ENCODE assay signal across 5 cellular contexts in the genomic region with DNA sequence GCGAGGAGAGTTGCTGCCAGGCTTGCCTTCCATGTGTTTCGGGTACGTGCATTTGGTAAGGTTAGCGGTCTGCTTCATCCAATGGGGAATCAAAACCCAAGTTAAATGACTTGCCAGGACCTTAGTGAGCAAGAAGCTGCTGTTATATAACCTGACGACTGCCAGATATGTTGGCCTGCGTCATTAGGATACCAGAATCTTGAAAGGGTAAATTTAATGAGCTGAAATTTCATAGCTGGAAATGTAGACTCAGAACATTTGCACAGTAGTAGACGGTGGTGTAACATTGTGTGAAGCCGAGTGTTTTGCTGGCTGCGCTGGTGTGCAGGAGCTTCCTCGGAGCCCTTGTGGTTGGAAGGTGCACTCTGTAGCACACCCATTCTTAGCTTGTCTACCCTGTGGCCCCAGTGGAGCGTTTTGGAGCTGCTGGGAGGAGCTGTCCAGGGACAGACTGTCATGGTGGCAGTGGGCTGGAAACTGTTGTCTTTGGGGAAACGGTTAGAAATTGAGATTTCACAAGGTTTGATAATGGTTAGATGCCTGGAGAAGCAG.
A peak's percentile ranks its signal among the peaks of the same experiment; 100 is the strongest.
DNase-seq lines count a peak whose midpoint lies in the region; ATAC-seq, FAIRE-seq and TF ChIP-seq lines count a peak whose summit lies in the region.
"Not testable (repeated sequence)": the region's sequence is repeated elsewhere in the genome, so short reads cannot be mapped to it uniquely, and the experiment has no call there.

No MANE protein-coding gene starts in this region.

- H3K36me3 Mint-ChIP-seq in GM23338 (ENCODE audit: low read depth) = not testable (repeated sequence)

- not testable (repeated sequence) for H3F3A ChIP-seq in GM23338 (replicated peaks; ENCODE audit: low read depth); OCI-LY1 (ENCODE audit: insufficient read depth, low read length)

- not testable (repeated sequence) for H2AFZ ChIP-seq in GM23338; OCI-LY1 (ENCODE audit: low read length); K562 (ENCODE audit: low read depth, low read length)

- in situ Hi-C loops in K562 (cut with MboI) = loop anchor here (25.0 kb wide), 1 partner anchor 518 kb away; the partner anchor contains the start of gene NPIPB4

- CTCF ChIA-PET in A549 (lab: Yijun Ruan, JAX); K562 (lab: Yijun Ruan, JAX; ENCODE audit: low intra/inter-chr PET ratio): not testable (repeated sequence)

- not testable (repeated sequence) for TF ChIP-seq POLR2A in A549 (IDR thresholded peaks at IDR 0.05; ENCODE audit: low read length); K562 (conservative IDR thresholded peaks at IDR 0.05); sigmoid colon (IDR thresholded peaks at IDR 0.05)

- H3K9me2 ChIP-seq in GM23338 (ENCODE audit: insufficient read depth); OCI-LY1 (ENCODE audit: low read depth, low read length): not testable (repeated sequence)

- ATAC-seq in A549 (peak; percentile 26 to 33; a peak in 2 of 6 replicates), GM23338 (peak; percentile 29; the same call in 2 of the 3 replicates), K562 (peak; percentile 91)

- POLR2A ChIA-PET in A549 (lab: Yijun Ruan, JAX) = not testable (repeated sequence)
- POLR2A ChIA-PET in K562 (lab: Yijun Ruan, JAX) = interaction anchor here (1.2 kb wide), 1 partner anchor 175 kb away, joined by 3 read pairs; no protein-coding TSS in a partner anchor

- not testable (repeated sequence) for H3K9me3 ChIP-seq in A549; OCI-LY1 (ENCODE audit: low read length); K562 (replicated peaks; ENCODE audit: control insufficient read depth, insufficient read depth, low read depth, low read length); sigmoid colon

- peaks cover 14% of the 10 kb centered on the region for H3K4me1 Mint-ChIP-seq in GM23338

- not testable (repeated sequence) for H3K4me1 ChIP-seq in A549; GM23338 (ENCODE audit: insufficient read depth); K562 (replicated peaks in 1 of 2; ENCODE audit: control insufficient read depth in 2 of 2, insufficient read depth in 2 of 2, low read length in 2 of 2); sigmoid colon
- H3K4me1 ChIP-seq in OCI-LY1 (ENCODE audit: insufficient read depth, low read length, severe bottlenecking) = peaks cover 18% of the 10 kb centered on the region

- intact Hi-C loops in K562 (cut with micrococcal nuclease); sigmoid colon (cut with DNase I): not testable (repeated sequence)

- H4K20me1 ChIP-seq in GM23338 (replicated peaks; ENCODE audit: insufficient read depth); OCI-LY1 (ENCODE audit: insufficient read depth, low read length); K562 (replicated peaks; ENCODE audit: control insufficient read depth, insufficient read depth, low read length): not testable (repeated sequence)

- DNase-seq in A549 (ENCODE audit: low read depth in 1 of 2, low spot score in 1 of 2); GM23338 (ENCODE audit: low spot score); K562 (ENCODE audit: extremely low read depth in 1 of 4, low spot score in 3 of 4); sigmoid colon: not testable (repeated sequence)

- TF ChIP-seq EP300 in A549 (IDR thresholded peaks at IDR 0.05); K562 (IDR thresholded peaks at IDR 0.05; ENCODE audit: low read length): not testable (repeated sequence)
- peak in 3 of 4 donors; percentile 14 to 82 (median 77) for TF ChIP-seq EP300 in sigmoid colon (IDR thresholded peaks at IDR 0.05)

- TF ChIP-seq RAD21 in A549 (conservative IDR thresholded peaks at IDR 0.05 in 1 of 2, IDR thresholded peaks at IDR 0.05 in 1 of 2); K562 (CRISPR knock-in tag; conservative IDR thresholded peaks at IDR 0.05 in 1 of 2, IDR thresholded peaks at IDR 0.05 in 1 of 2): not testable (repeated sequence)

- H3K4me3 Mint-ChIP-seq in GM23338 = not testable (repeated sequence)

- BruUV-seq in K562 (replicated peaks; lab: Mats Ljungman, UMichigan) = not testable (repeated sequence)

- H3K36me3 ChIP-seq in GM23338 (ENCODE audit: insufficient read depth); OCI-LY1 (ENCODE audit: insufficient read depth, low read length); K562 (ENCODE audit: control insufficient read depth, insufficient read depth, low read length); sigmoid colon: not testable (repeated sequence)

- H3K27me3 Mint-ChIP-seq in GM23338 (ENCODE audit: insufficient read depth, low read depth, poor library complexity) = peaks cover 11% of the 10 kb centered on the region

- not testable (repeated sequence) for H3K4me3 ChIP-seq in A549; GM23338; OCI-LY1 (ENCODE audit: low read depth, low read length, poor library complexity, severe bottlenecking); K562; sigmoid colon

- H3K4me2 ChIP-seq in A549; GM23338; OCI-LY1 (ENCODE audit: low read length); K562 (ENCODE audit: insufficient read depth, low read length): not testable (repeated sequence)

- H3K9me1 ChIP-seq in K562 (ENCODE audit: control insufficient read depth, insufficient read depth, low read length) = not testable (repeated sequence)

- H3K79me2 ChIP-seq in GM23338 (replicated peaks; ENCODE audit: insufficient read depth); OCI-LY1 (ENCODE audit: insufficient read depth, low read length); K562 (ENCODE audit: control insufficient read depth, insufficient read depth, low read length): not testable (repeated sequence)

- WGBS in A549 (ENCODE audit: missing lambda C conversion rate) = 92% methylated on average over 12 of the region's 12 CpGs
- 18% methylated on average over 7 of the region's 12 CpGs for WGBS in K562 (ENCODE audit: insufficient coverage, low coverage, missing lambda C conversion rate)
- WGBS in sigmoid colon, 2 donors = 92 to 97% methylated on average over 12 of the region's 12 CpGs

- TF ChIP-seq CTCF in A549 (IDR thresholded peaks at IDR 0.05); GM23338 (conservative IDR thresholded peaks at IDR 0.05; ENCODE audit: low read depth in 2 of 2); OCI-LY1 (IDR thresholded peaks at IDR 0.05; ENCODE audit: low read length); sigmoid colon (IDR thresholded peaks at IDR 0.05): not testable (repeated sequence)
- TF ChIP-seq CTCF in K562 (IDR thresholded peaks at IDR 0.05 in 2 of 3, conservative IDR thresholded peaks at IDR 0.05 in 1 of 3; ENCODE audit: insufficient read depth in 2 of 3, low read depth in 1 of 3, low read length in 3 of 3) = 0 out of 6 replicates have a peak, but pooled peaks of 1 of the 3 experiments have one; percentile 9

- H3K27ac Mint-ChIP-seq in GM23338 = not testable (repeated sequence)

- FAIRE-seq in A549 (lab: Jason Lieb, UNC); K562 (lab: Jason Lieb, UNC): not testable (repeated sequence)

- not testable (repeated sequence) for H3K27ac ChIP-seq in A549; GM23338 (ENCODE audit: low read depth); K562 (ENCODE audit: extremely low read depth, low read depth, low read length)
- peak overlapping the region; percentile 40 for H3K27ac ChIP-seq in OCI-LY1 (ENCODE audit: low read depth, low read length, poor library complexity, severe bottlenecking)
- H3K27ac ChIP-seq in sigmoid colon = peak overlapping the region in 3 of 4 donors; percentile 34 to 70 (median 70)

- not testable (repeated sequence) for H3K27me3 ChIP-seq in GM23338 (ENCODE audit: insufficient read depth); OCI-LY1 (ENCODE audit: insufficient read depth, low read length); K562 (ENCODE audit: control insufficient read depth in 2 of 2, insufficient read depth in 2 of 2, low read length in 2 of 2); sigmoid colon

- not testable (repeated sequence) for H3K9ac ChIP-seq in OCI-LY1 (ENCODE audit: low read length); K562 (ENCODE audit: insufficient read depth in 1 of 2, low read depth in 2 of 2, low read length in 2 of 2)

- not testable (repeated sequence) for H3K9me3 Mint-ChIP-seq in GM23338

TF ChIP-seq in K562, 482 proteins besides CTCF, POLR2A, EP300 and RAD21:
- TF ChIP-seq, protein P1, sequence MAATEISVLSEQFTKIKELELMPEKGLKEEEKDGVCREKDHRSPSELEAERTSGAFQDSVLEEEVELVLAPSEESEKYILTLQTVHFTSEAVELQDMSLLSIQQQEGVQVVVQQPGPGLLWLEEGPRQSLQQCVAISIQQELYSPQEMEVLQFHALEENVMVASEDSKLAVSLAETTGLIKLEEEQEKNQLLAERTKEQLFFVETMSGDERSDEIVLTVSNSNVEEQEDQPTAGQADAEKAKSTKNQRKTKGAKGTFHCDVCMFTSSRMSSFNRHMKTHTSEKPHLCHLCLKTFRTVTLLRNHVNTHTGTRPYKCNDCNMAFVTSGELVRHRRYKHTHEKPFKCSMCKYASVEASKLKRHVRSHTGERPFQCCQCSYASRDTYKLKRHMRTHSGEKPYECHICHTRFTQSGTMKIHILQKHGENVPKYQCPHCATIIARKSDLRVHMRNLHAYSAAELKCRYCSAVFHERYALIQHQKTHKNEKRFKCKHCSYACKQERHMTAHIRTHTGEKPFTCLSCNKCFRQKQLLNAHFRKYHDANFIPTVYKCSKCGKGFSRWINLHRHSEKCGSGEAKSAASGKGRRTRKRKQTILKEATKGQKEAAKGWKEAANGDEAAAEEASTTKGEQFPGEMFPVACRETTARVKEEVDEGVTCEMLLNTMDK (IDR thresholded peaks at IDR 0.05; ENCODE audit: borderline replicate concordance, insufficient read depth, low read depth, low read length, poor library complexity, severe bottlenecking) = peak; percentile 66

Comparison
In these comparisons a context has a peak if more than half of its experiments do, and no peak if none do; other contexts are left out.
1. ATAC-seq: peak in every context shown above with its lines; median percentile 91 in K562; 30 in A549; 29 in GM23338.